In genomic region chr10:110241841-110242240, GRCh38 we compare ENCODE assay signal across 1 cellular context.
TF ChIP-seq lines count a peak whose summit lies in the region.

No MANE protein-coding gene starts in this region.

TF ChIP-seq in K562, 482 proteins besides CTCF, POLR2A, EP300 and RAD21 (continued from another document):
- TF ChIP-seq ZNF24 (IDR thresholded peaks at IDR 0.05) (no peak), LARP7 (IDR thresholded peaks at IDR 0.05) (no peak), PRDM10 (IDR thresholded peaks at IDR 0.05; ENCODE audit: partially characterized antibody) (no peak), TAF7 (tag; IDR thresholded peaks at IDR 0.05) (no peak), GATAD2B (IDR thresholded peaks at IDR 0.05; ENCODE audit: borderline replicate concordance) (no peak), ZNF140 (CRISPR knock-in tag; IDR thresholded peaks at IDR 0.05) (no peak), SMARCA5 (IDR thresholded peaks at IDR 0.05) (no peak)
